9 cellular contexts compared by ENCODE assay signal in the genomic region with DNA sequence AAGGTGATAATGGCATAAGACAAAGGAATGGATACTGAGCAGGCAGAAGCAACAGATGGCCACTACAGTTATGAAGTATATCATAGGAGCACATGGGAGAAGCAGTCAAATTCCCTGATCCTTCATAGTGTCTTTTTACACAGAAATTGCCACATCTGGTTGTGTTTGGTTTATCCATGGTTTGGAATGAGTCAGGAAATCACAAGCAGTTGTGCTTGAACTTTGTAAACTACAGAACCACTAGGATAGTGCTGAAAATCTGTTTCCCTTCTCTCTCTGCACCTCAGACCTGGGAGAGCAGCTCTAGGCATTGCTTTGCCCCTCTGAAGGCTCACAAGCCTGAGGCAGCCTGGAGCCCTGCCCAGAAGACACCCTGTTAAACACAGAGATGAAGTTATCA.
"Had no signal": no experiment of that assay in that cellular context is flagged by ENCODE, and none has a peak within 500 bp of the region (broad histone marks: within the 10 kb centered on the region; RNA-seq: fewer than 3 reads in every experiment).

No MANE protein-coding gene starts in this region.

- H3K4me1 ChIP-seq: HAP-1 had no signal

- H3K4me3 ChIP-seq: GM23248, HAP-1, K562 had no signal

- H3K9me3 ChIP-seq: HAP-1 had no signal

- H3K36me3 ChIP-seq: HAP-1 had no signal

- H3K27ac ChIP-seq: GM23248 had no signal

- DNase-seq: GM23248, GOT3, H7, IMR-90, KG1 had no signal

- FAIRE-seq: HTR-8/SVneo, K562 had no signal

- ATAC-seq: HCT116, K562 had no signal
